In the genomic region with DNA sequence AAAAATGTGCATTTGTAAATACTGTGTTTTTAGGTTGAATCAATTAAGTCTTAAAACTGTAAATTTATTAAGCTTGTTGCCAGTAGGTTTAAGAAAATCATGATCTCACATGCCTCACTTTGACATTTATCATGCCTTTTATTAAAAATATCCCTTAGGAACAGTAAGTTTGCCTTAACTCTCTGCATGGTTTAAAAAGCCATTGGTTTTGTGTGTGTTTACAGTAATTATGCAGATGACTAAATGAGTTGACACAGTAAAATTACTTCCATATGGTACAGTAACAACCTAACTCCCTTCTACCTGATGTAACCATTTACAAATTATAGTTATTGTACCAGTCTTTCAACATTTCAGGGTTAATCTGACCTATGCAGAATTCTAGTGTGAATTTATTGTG, we compare ENCODE assay signal across 18 cellular contexts. TPM values are rescaled to one million over a fixed set of nuclear protein-coding genes. Genes with fewer than 3 reads are reported as not detected.
A peak's percentile ranks its signal among the peaks of the same experiment; 100 is the strongest.
DNase-seq lines count a peak whose midpoint lies in the region; ATAC-seq, FAIRE-seq and TF ChIP-seq lines count a peak whose summit lies in the region.
"Had no signal": no experiment of that assay in that cellular context is flagged by ENCODE, and none has a peak within 500 bp of the region (broad histone marks: within the 10 kb centered on the region; RNA-seq: fewer than 3 reads in every experiment).

No MANE protein-coding gene starts in this region.

- peaks cover 21% of the 10 kb centered on the region for H3K79me2 ChIP-seq in PC-9 (ENCODE audit: low read depth)

- peaks cover 16% of the 10 kb centered on the region for H3K4me1 ChIP-seq in PC-9 (replicated peaks; ENCODE audit: insufficient read depth)

- H3K9me3 ChIP-seq in PC-9 (ENCODE audit: insufficient read depth, low read depth), result no peaks in the 10 kb centered on the region

- peaks cover 79% of the 10 kb centered on the region for H3F3A ChIP-seq in PC-9 (ENCODE audit: insufficient read depth, low read depth)

- DNase-seq in DMS 273 (lab: John Stamatoyannopoulos, UW; ENCODE audit: unreplicated experiment) (peak; percentile 42), DMS 273 treated with DMSO at 0.1 percent for 48 hours (lab: John Stamatoyannopoulos, UW) (no peak), GM18507 (ENCODE audit: extremely low spot score, insufficient read length, low read depth) (no peak), PC-9 (no peak), epithelial cell of prostate (ENCODE audit: low read depth, low spot score) (no peak), SW480 (ENCODE audit: low spot score) (no peak)
- DNase-seq: 8988T; activated CD4-positive, alpha-beta T cell treated with anti-CD3 and anti-CD28 coated beads for 4 hours; CD8-positive, alpha-beta T cell; effector memory CD8-positive, alpha-beta T cell; H9; NCI-H1694; NCI-H524; nucleus accumbens; stimulated activated naive CD4-positive, alpha-beta T cell had no signal

- no peak for ATAC-seq in GM21786 (IDR thresholded peaks at IDR 0.05; ENCODE audit: unreplicated experiment)
- no peak for ATAC-seq in HG03439 (IDR thresholded peaks at IDR 0.05; ENCODE audit: unreplicated experiment)
- ATAC-seq: CD8-positive, alpha-beta T cell; effector memory CD8-positive, alpha-beta T cell had no signal

- H3K36me3 ChIP-seq in PC-9 (ENCODE audit: low read depth), result peaks cover 48% of the 10 kb centered on the region

- no peaks in the 10 kb centered on the region for H3K27me3 ChIP-seq in PC-9 (ENCODE audit: insufficient read depth, low read depth)

- no peak overlapping the region for H3K4me2 ChIP-seq in PC-9

- H2AFZ ChIP-seq in PC-9, result no peak overlapping the region

- H3K9me2 ChIP-seq in PC-9 (ENCODE audit: insufficient read depth), result no peaks in the 10 kb centered on the region

- H3K27ac ChIP-seq in PC-9, result peak overlapping the region; percentile 41; the same call in 1 of the 2 replicates
- peak overlapping the region; percentile 33 for H3K27ac ChIP-seq in epithelial cell of prostate

- intact Hi-C loops in PC-9 (cut with micrococcal nuclease; ENCODE audit: unreplicated experiment), result no loop called here

- no peak overlapping the region for H3K4me3 ChIP-seq in PC-9

- no TSS peak for BruUV-seq in PC-9 (replicated peaks; lab: Mats Ljungman, UMichigan)

- CTCF ChIA-PET in PC-9 (lab: Charles Lee), result no interaction called here

- no peak for TF ChIP-seq CTCF in PC-9 (conservative IDR thresholded peaks at IDR 0.05)

- FAIRE-seq in GM18507 (lab: Jason Lieb, UNC), result peak; percentile 63
- FAIRE-seq: urothelium cell line had no signal

- POLR2A ChIA-PET in PC-9 (lab: Charles Lee; ENCODE audit: unreplicated experiment), result no interaction called here

- H4K20me1 ChIP-seq in PC-9 (ENCODE audit: insufficient read depth), result peaks cover 33% of the 10 kb centered on the region

RNA-seq across cellular contexts. Expression of gene RPS6, which starts 6.5 kb away (rescaled TPM):
- total RNA-seq in PC-9 (2021), result 1,159 and 1,304 TPM in 2 replicates

RNA-seq across cellular contexts. Expression of gene ACER2, which starts 35.3 kb away (rescaled TPM):
- total RNA-seq in PC-9 (2021), result 3.8 and 4.3 TPM in 2 replicates
